1 cellular context compared by ENCODE assay signal in the genomic region with DNA sequence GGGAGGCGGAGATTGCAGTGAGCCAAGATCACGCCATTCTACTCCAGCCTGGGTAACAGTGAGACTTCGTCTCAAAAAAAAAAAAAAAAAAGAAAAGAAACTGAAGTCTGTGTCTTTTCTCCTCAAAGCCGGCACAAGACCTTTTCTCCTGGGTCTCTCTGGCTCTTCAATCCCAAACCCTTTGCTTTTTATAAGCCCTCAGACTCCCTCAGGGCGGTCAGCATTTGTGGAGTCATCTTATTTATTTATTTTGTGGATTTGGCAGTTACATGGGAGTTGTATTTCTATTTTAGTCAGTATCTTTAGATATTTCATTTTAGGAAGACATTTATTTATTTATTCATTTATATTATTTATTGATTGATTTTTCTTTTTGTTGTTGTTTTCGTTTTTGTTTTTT.
TF ChIP-seq lines count a peak whose summit lies in the region.

No MANE protein-coding gene starts in this region.

TF ChIP-seq in IMR-90, 13 proteins besides CTCF, POLR2A, EP300 and RAD21:
- TF ChIP-seq MAZ (IDR thresholded peaks at IDR 0.05; ENCODE audit: borderline replicate concordance, low read depth, low read length) (no peak), SMC3 (IDR thresholded peaks at IDR 0.05; ENCODE audit: low read depth, low read length) (no peak), NFE2L2 (IDR thresholded peaks at IDR 0.05; ENCODE audit: low read depth, low read length) (no peak), RCOR1 (IDR thresholded peaks at IDR 0.05; ENCODE audit: insufficient replicate concordance, low read length) (no peak), CEBPB (IDR thresholded peaks at IDR 0.05; ENCODE audit: low read depth, low read length) (no peak), BHLHE40 (IDR thresholded peaks at IDR 0.05; ENCODE audit: low read depth, low read length) (no peak), CHD1 (IDR thresholded peaks at IDR 0.05; ENCODE audit: low read depth, low read length) (no peak), RFX5 (IDR thresholded peaks at IDR 0.05; ENCODE audit: low read depth, low read length) (no peak), MAFK (IDR thresholded peaks at IDR 0.05; ENCODE audit: low read depth, low read length) (no peak), FOS (IDR thresholded peaks at IDR 0.05; ENCODE audit: low read depth, low read length) (no peak), MXI1 (IDR thresholded peaks at IDR 0.05; ENCODE audit: borderline replicate concordance, low read depth, low read length) (no peak)
- TF ChIP-seq, protein P1, sequence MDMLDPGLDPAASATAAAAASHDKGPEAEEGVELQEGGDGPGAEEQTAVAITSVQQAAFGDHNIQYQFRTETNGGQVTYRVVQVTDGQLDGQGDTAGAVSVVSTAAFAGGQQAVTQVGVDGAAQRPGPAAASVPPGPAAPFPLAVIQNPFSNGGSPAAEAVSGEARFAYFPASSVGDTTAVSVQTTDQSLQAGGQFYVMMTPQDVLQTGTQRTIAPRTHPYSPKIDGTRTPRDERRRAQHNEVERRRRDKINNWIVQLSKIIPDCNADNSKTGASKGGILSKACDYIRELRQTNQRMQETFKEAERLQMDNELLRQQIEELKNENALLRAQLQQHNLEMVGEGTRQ (IDR thresholded peaks at IDR 0.05; ENCODE audit: low read depth, low read length) = no peak
- TF ChIP-seq, protein P2, sequence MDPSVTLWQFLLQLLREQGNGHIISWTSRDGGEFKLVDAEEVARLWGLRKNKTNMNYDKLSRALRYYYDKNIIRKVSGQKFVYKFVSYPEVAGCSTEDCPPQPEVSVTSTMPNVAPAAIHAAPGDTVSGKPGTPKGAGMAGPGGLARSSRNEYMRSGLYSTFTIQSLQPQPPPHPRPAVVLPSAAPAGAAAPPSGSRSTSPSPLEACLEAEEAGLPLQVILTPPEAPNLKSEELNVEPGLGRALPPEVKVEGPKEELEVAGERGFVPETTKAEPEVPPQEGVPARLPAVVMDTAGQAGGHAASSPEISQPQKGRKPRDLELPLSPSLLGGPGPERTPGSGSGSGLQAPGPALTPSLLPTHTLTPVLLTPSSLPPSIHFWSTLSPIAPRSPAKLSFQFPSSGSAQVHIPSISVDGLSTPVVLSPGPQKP (IDR thresholded peaks at IDR 0.05; ENCODE audit: borderline replicate concordance, low read depth, low read length) = no peak
TF ChIP-seq in IMR-90: peak in this region for 0.
